ENCODE assay signal across 17 cellular contexts in genomic region chr3:151200586-151200985, GRCh38.
DNase-seq lines count a peak whose midpoint lies in the region; ATAC-seq and TF ChIP-seq lines count a peak whose summit lies in the region.
"Had no signal": no experiment of that assay in that cellular context is flagged by ENCODE, and none has a peak within 500 bp of the region (broad histone marks: within the 10 kb centered on the region; RNA-seq: fewer than 3 reads in every experiment).

No MANE protein-coding gene starts in this region.

- CTCF ChIA-PET in activated naive CD4-positive, alpha-beta T cell treated with anti-CD3 and anti-CD28 coated beads, Interleukin-2, amount 10 ng/mL, durations not matched to agents 7 days and 5 days (lab: Charles Lee), result interaction anchor here (1.4 to 2.7 kb wide), 6 partner anchors 10 to 78 kb away, joined by 6 to 20 read pairs (median 12); partner anchors contain the start of gene P2RY14

- DNase-seq in activated naive CD4-positive, alpha-beta T cell treated with anti-CD3 and anti-CD28 coated beads, Interleukin-2, amount 10 ng/mL, durations not matched to agents 7 days and 5 days, result no peak
- no peak for DNase-seq in activated naive CD4-positive, alpha-beta T cell (lab: John Stamatoyannopoulos, UW)
- DNase-seq in astrocyte of the spinal cord (ENCODE audit: low read depth, low spot score), result peak; percentile 22
- DNase-seq in stimulated activated effector memory CD8-positive, alpha-beta T cell treated with anti-CD3 and anti-CD28 coated beads, Interleukin-12 subunit alpha, Interleukin-12 subunit beta, amount 100 ng/mL, for 72 hours (ENCODE audit: low spot score in 2 of 2), result no peak
- DNase-seq in SIG-M5 treated with dmso at 0.1 percent for 504 hours (lab: John Stamatoyannopoulos, UW; ENCODE audit: unreplicated experiment), result no peak
- no peak for DNase-seq in NCI-H2227 (lab: John Stamatoyannopoulos, UW; ENCODE audit: unreplicated experiment)
- DNase-seq: COR-L47, NCI-H1092, NCI-H2081, NCI-H524 treated with DMSO at 0.1 percent for 48 hours, occipital lobe, right cardiac atrium had no signal

- in situ Hi-C loops in astrocyte of the spinal cord (cut with HindIII; ENCODE audit: low sequenced_read_pairs), result no loop called here

- peaks cover 4% of the 10 kb centered on the region for H3K9me3 Mint-ChIP-seq in activated naive CD4-positive, alpha-beta T cell treated with anti-CD3 and anti-CD28 coated beads, Interleukin-2, amount 10 ng/mL, durations not matched to agents 7 days and 5 days
- no peaks in the 10 kb centered on the region for H3K9me3 Mint-ChIP-seq in T-helper 1 cell treated with Interleukin-12 subunit alpha and Interleukin-12 subunit beta and Interleukin-4 antibody, amounts not matched to agents 30 μg/mL and 1 μg/mL, for 36 hours
- H3K9me3 Mint-ChIP-seq in stimulated activated effector memory CD8-positive, alpha-beta T cell treated with anti-CD3 and anti-CD28 coated beads, Interleukin-12 subunit alpha, Interleukin-12 subunit beta, amount 100 ng/mL, for 72 hours, result no peaks in the 10 kb centered on the region
- H3K9me3 Mint-ChIP-seq: stimulated activated memory B cell treated with anti-CD40 and anti-IgM and Interleukin-4, amounts not matched to agents 10 μg/mL and 1 μg/mL and 100 μg/mL, for 72 hours had no signal

- peaks cover 57% of the 10 kb centered on the region for H3K36me3 Mint-ChIP-seq in activated naive CD4-positive, alpha-beta T cell treated with anti-CD3 and anti-CD28 coated beads, Interleukin-2, amount 10 ng/mL, durations not matched to agents 7 days and 5 days
- H3K36me3 Mint-ChIP-seq in T-helper 1 cell treated with Interleukin-12 subunit alpha and Interleukin-12 subunit beta and Interleukin-4 antibody, amounts not matched to agents 30 μg/mL and 1 μg/mL, for 36 hours (ENCODE audit: low read depth), result peaks cover 53% of the 10 kb centered on the region
- peaks cover 96% of the 10 kb centered on the region for H3K36me3 Mint-ChIP-seq in stimulated activated effector memory CD8-positive, alpha-beta T cell treated with anti-CD3 and anti-CD28 coated beads, Interleukin-12 subunit alpha, Interleukin-12 subunit beta, amount 100 ng/mL, for 72 hours
- H3K36me3 Mint-ChIP-seq: stimulated activated memory B cell treated with anti-CD40 and anti-IgM and Interleukin-4, amounts not matched to agents 10 μg/mL and 1 μg/mL and 100 μg/mL, for 72 hours had no signal

- H3K4me3 ChIP-seq in astrocyte of the spinal cord (ENCODE audit: low read depth, low read length), result no peak overlapping the region
- H3K4me3 ChIP-seq: coronary artery, tibial nerve had no signal

- H3K27me3 Mint-ChIP-seq in activated naive CD4-positive, alpha-beta T cell treated with anti-CD3 and anti-CD28 coated beads, Interleukin-2, amount 10 ng/mL, durations not matched to agents 7 days and 5 days, result no peaks in the 10 kb centered on the region
- H3K27me3 Mint-ChIP-seq in T-helper 1 cell treated with Interleukin-12 subunit alpha and Interleukin-12 subunit beta and Interleukin-4 antibody, amounts not matched to agents 30 μg/mL and 1 μg/mL, for 36 hours (ENCODE audit: low read depth), result no peaks in the 10 kb centered on the region
- H3K27me3 Mint-ChIP-seq: stimulated activated memory B cell treated with anti-CD40 and anti-IgM and Interleukin-4, amounts not matched to agents 10 μg/mL and 1 μg/mL and 100 μg/mL, for 72 hours had no signal

- no peak for ATAC-seq in stimulated activated effector memory CD8-positive, alpha-beta T cell treated with anti-CD3 and anti-CD28 coated beads, Interleukin-12 subunit alpha, Interleukin-12 subunit beta, amount 100 ng/mL, for 72 hours
- ATAC-seq in HG02852 (IDR thresholded peaks at IDR 0.05; ENCODE audit: unreplicated experiment), result no peak
- ATAC-seq: right cardiac atrium; stimulated activated memory B cell treated with anti-CD40 and anti-IgM and Interleukin-4, amounts not matched to agents 10 μg/mL and 1 μg/mL and 100 μg/mL, for 72 hours had no signal

- peak overlapping the region; percentile 88 for H3K4me3 Mint-ChIP-seq in activated naive CD4-positive, alpha-beta T cell treated with anti-CD3 and anti-CD28 coated beads, Interleukin-2, amount 10 ng/mL, durations not matched to agents 7 days and 5 days
- peak overlapping the region; percentile 89 for H3K4me3 Mint-ChIP-seq in T-helper 1 cell treated with Interleukin-12 subunit alpha and Interleukin-12 subunit beta and Interleukin-4 antibody, amounts not matched to agents 30 μg/mL and 1 μg/mL, for 36 hours
- H3K4me3 Mint-ChIP-seq in stimulated activated effector memory CD8-positive, alpha-beta T cell treated with anti-CD3 and anti-CD28 coated beads, Interleukin-12 subunit alpha, Interleukin-12 subunit beta, amount 100 ng/mL, for 72 hours, result peak overlapping the region; percentile 76
- H3K4me3 Mint-ChIP-seq: stimulated activated memory B cell treated with anti-CD40 and anti-IgM and Interleukin-4, amounts not matched to agents 10 μg/mL and 1 μg/mL and 100 μg/mL, for 72 hours had no signal

- peak overlapping the region; percentile 98 for H3K27ac Mint-ChIP-seq in activated naive CD4-positive, alpha-beta T cell treated with anti-CD3 and anti-CD28 coated beads, Interleukin-2, amount 10 ng/mL, durations not matched to agents 7 days and 5 days
- peak overlapping the region; percentile 97 for H3K27ac Mint-ChIP-seq in T-helper 1 cell treated with Interleukin-12 subunit alpha and Interleukin-12 subunit beta and Interleukin-4 antibody, amounts not matched to agents 30 μg/mL and 1 μg/mL, for 36 hours
- H3K27ac Mint-ChIP-seq in stimulated activated effector memory CD8-positive, alpha-beta T cell treated with anti-CD3 and anti-CD28 coated beads, Interleukin-12 subunit alpha, Interleukin-12 subunit beta, amount 100 ng/mL, for 72 hours, result peak overlapping the region; percentile 95

- peaks cover 52% of the 10 kb centered on the region for H3K4me1 Mint-ChIP-seq in activated naive CD4-positive, alpha-beta T cell treated with anti-CD3 and anti-CD28 coated beads, Interleukin-2, amount 10 ng/mL, durations not matched to agents 7 days and 5 days
- peaks cover 46% of the 10 kb centered on the region for H3K4me1 Mint-ChIP-seq in T-helper 1 cell treated with Interleukin-12 subunit alpha and Interleukin-12 subunit beta and Interleukin-4 antibody, amounts not matched to agents 30 μg/mL and 1 μg/mL, for 36 hours (ENCODE audit: low read depth)
- peaks cover 36% of the 10 kb centered on the region for H3K4me1 Mint-ChIP-seq in stimulated activated effector memory CD8-positive, alpha-beta T cell treated with anti-CD3 and anti-CD28 coated beads, Interleukin-12 subunit alpha, Interleukin-12 subunit beta, amount 100 ng/mL, for 72 hours

- no peak for TF ChIP-seq CTCF in astrocyte of the spinal cord (IDR thresholded peaks at IDR 0.05; ENCODE audit: low read depth, low read length)
